ENCODE assay signal across 24 cellular contexts in the genomic region with DNA sequence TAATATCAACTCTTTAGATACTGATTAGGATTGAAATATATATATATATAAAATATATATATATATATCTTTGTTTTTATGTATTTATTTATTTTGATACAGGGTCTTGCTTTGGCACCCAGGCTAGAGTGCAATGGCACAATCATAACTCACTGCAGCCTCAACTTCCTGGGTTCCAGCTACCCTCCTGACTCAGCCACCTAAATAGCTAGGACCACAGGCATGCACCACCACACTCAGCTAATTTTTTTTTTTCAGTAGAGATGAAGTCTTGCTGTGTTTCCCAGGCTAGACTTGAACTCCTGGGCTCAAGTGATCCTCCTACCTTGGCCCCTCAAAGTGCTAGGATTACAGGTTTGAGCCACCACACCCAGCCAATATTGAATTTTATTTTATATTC. TPM values are rescaled to one million over a fixed set of nuclear protein-coding genes. Genes with fewer than 3 reads are reported as not detected.
"Had no signal": no experiment of that assay in that cellular context is flagged by ENCODE, and none has a peak within 500 bp of the region (broad histone marks: within the 10 kb centered on the region; RNA-seq: fewer than 3 reads in every experiment).

No MANE protein-coding gene starts in this region.

- H3K79me2 ChIP-seq: parathyroid adenoma had no signal

- H3K4me1 ChIP-seq: left ventricle myocardium inferior, parathyroid adenoma, psoas muscle, right atrium auricular region, right lobe of liver, stomach, tibial artery, upper lobe of right lung had no signal

- H2AFZ ChIP-seq: parathyroid adenoma had no signal

- H3K27me3 ChIP-seq: right atrium auricular region, right lobe of liver, stomach, tibial artery, upper lobe of right lung had no signal

- FAIRE-seq: keratinocyte, urothelium cell line had no signal

- H3K27ac ChIP-seq: left ventricle myocardium inferior, parathyroid adenoma, psoas muscle, right atrium auricular region, right lobe of liver, stomach, thoracic aorta, tibial artery, upper lobe of right lung had no signal

- H3K4me2 ChIP-seq: smooth muscle cell had no signal

- H3K4me3 ChIP-seq: left ventricle myocardium inferior, lung, psoas muscle, right atrium auricular region, right lobe of liver, smooth muscle cell, stomach, thoracic aorta, tibial artery, upper lobe of right lung had no signal

- H3K36me3 ChIP-seq: left ventricle myocardium inferior, right atrium auricular region, right lobe of liver, stomach, thoracic aorta, tibial artery, upper lobe of right lung had no signal

- DNase-seq: hippocampal formation; left ventricle myocardium inferior; mesendoderm; naive B cell; natural killer cell; psoas muscle; right lobe of liver; stimulated activated CD4-positive, alpha-beta T cell treated with anti-CD3 and anti-CD28 coated beads, Interleukin-1b, Interleukin-23, amount 100 ng/mL, for 48 hours; stimulated activated CD4-positive, alpha-beta T cell treated with anti-CD3 and anti-CD28 coated beads, Interleukin-2, amount 100 ng/mL, for 48 hours; stimulated activated CD4-positive, alpha-beta T cell treated with anti-CD3 and anti-CD28 coated beads, Interleukin-4, amount 100 ng/mL, for 4 hours; stimulated activated CD8-positive, alpha-beta memory T cell treated with anti-CD3 and anti-CD28 coated beads, Interleukin-4, amount 100 ng/mL, for 48 hours; stimulated activated naive CD4-positive, alpha-beta T cell treated with Interleukin-2 at 50 U/mL for 16 hours; stomach; tibial artery; trophoblast cell; upper lobe of right lung had no signal

- H3K9me3 ChIP-seq: left ventricle myocardium inferior, psoas muscle, right atrium auricular region, right lobe of liver, thoracic aorta, tibial artery, upper lobe of right lung had no signal

RNA-seq across cellular contexts. Expression of a gene that starts 20.6 kb away (rescaled TPM):
- total RNA-seq: mononuclear cell, natural killer cell had no signal
- polyA plus RNA-seq: keratinocyte had no signal
